ENCODE assay signal across 9 cellular contexts in the genomic region with DNA sequence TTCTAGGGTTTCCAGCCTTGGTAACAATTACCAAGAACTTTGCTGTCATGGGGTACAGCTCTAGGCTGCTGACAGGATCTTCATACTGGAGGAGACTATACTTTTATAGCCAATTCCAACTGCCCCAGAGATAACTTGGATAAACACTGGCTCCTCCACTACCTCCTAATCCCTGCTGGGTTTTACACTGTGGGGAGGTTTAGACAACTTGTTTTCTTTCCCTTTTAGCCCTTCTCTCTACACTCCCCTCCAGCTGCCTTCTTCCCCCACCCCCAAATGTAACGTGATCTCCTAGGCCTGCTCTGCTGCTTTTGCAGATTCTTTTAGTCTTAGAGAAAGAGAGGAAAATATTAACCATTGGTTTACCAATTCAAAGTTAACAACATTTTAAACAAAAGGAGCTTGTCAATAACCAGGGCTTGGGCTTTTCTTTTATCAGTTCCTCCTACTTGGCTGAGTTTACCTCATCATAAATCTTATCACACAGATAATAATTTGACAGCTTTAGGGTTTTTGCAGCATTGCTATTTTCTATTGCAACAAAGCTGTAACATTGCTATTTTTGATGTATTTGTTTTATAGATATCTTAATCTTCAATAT. TPM values are rescaled to one million over a fixed set of nuclear protein-coding genes. Genes with fewer than 3 reads are reported as not detected.
DNase-seq lines count a peak whose midpoint lies in the region; ATAC-seq and TF ChIP-seq lines count a peak whose summit lies in the region.
"Had no signal": no experiment of that assay in that cellular context is flagged by ENCODE, and none has a peak within 500 bp of the region (broad histone marks: within the 10 kb centered on the region; RNA-seq: fewer than 3 reads in every experiment).

No MANE protein-coding gene starts in this region.

- peak; percentile 86 for DNase-seq in H7
- DNase-seq in RWPE2 (ENCODE audit: low spot score): no peak
- DNase-seq in glomerular visceral epithelial cell (ENCODE audit: extremely low spot score): peak; percentile 64
- DNase-seq in retina: peak; percentile 39
- DNase-seq in activated gamma-delta T cell treated with Interleukin-2 at 50 U/mL for 16 hours: no peak
- DNase-seq in activated naive CD4-positive, alpha-beta T cell treated with anti-CD3 and anti-CD28 coated beads for 36 hours: no peak
- DNase-seq in stimulated activated CD4-positive, alpha-beta T cell treated with anti-CD3 and anti-CD28 coated beads, Interleukin-12 subunit alpha, Interleukin-12 subunit beta, amount 100 ng/mL, for 4 hours: no peak

- H3K27ac ChIP-seq in RWPE2 (ENCODE audit: poor library complexity, severe bottlenecking): peak overlapping the region; percentile 34
- H3K27ac ChIP-seq: HL-60 had no signal

- H3K4me1 Mint-ChIP-seq in activated naive CD4-positive, alpha-beta T cell treated with anti-CD3 and anti-CD28 coated beads for 36 hours (ENCODE audit: low read depth): peaks cover 1% of the 10 kb centered on the region

- H3K4me3 ChIP-seq in H7 (ENCODE audit: insufficient read depth, low read depth, low read length): no peak overlapping the region
- no peak overlapping the region for H3K4me3 ChIP-seq in RWPE2 (ENCODE audit: severe bottlenecking)

- peaks cover 38% of the 10 kb centered on the region for H3K9me3 ChIP-seq in RWPE2 (ENCODE audit: severe bottlenecking)

- ATAC-seq in RWPE2 (ENCODE audit: low read depth): peak; percentile 81
- no peak for ATAC-seq in GM18870 (IDR thresholded peaks at IDR 0.05; ENCODE audit: unreplicated experiment)

- CTCF ChIA-PET in activated naive CD4-positive, alpha-beta T cell treated with anti-CD3 and anti-CD28 coated beads for 36 hours (lab: Charles Lee): interaction anchor here (1.4 kb wide), 1 partner anchor 119 kb away, joined by 6 read pairs; no protein-coding TSS in a partner anchor

- H3K27me3 ChIP-seq in H7 (ENCODE audit: control insufficient read depth, insufficient read depth, low read length) (no peaks in the 10 kb centered on the region), RWPE2 (ENCODE audit: insufficient read depth, poor library complexity, severe bottlenecking) (no peaks in the 10 kb centered on the region)

- no peak for TF ChIP-seq CTCF in RWPE2 (IDR thresholded peaks at IDR 0.05; ENCODE audit: poor library complexity, severe bottlenecking)

- peaks cover 18% of the 10 kb centered on the region for H3K4me1 ChIP-seq in RWPE2 (ENCODE audit: insufficient read depth, poor library complexity, severe bottlenecking)

- H3K36me3 ChIP-seq in H7 (replicated peaks; ENCODE audit: control insufficient read depth, insufficient read depth, low read length) (no peaks in the 10 kb centered on the region), RWPE2 (ENCODE audit: low read depth) (0 out of 2 replicates have a peak, but pooled peaks cover 8% of the 10 kb centered on the region)

- H3K9me3 Mint-ChIP-seq in activated naive CD4-positive, alpha-beta T cell treated with anti-CD3 and anti-CD28 coated beads for 36 hours: peaks cover 8% of the 10 kb centered on the region

- H3K4me3 Mint-ChIP-seq in activated naive CD4-positive, alpha-beta T cell treated with anti-CD3 and anti-CD28 coated beads for 36 hours: no peak overlapping the region

- H3K27ac Mint-ChIP-seq in activated naive CD4-positive, alpha-beta T cell treated with anti-CD3 and anti-CD28 coated beads for 36 hours: no peak overlapping the region

- intact Hi-C loops in activated naive CD4-positive, alpha-beta T cell treated with anti-CD3 and anti-CD28 coated beads for 36 hours (cut with micrococcal nuclease): no loop called here

- H3K27me3 Mint-ChIP-seq in activated naive CD4-positive, alpha-beta T cell treated with anti-CD3 and anti-CD28 coated beads for 36 hours (ENCODE audit: low read depth): no peaks in the 10 kb centered on the region

- peaks cover 6% of the 10 kb centered on the region for H3K36me3 Mint-ChIP-seq in activated naive CD4-positive, alpha-beta T cell treated with anti-CD3 and anti-CD28 coated beads for 36 hours (ENCODE audit: low read depth)

RNA-seq across cellular contexts. Expression of a gene that starts 9.9 kb away (rescaled TPM):
- 57.6 and 61.5 TPM in 2 replicates for total RNA-seq in H7 (2014; rRNA removed; shearing (Covaris generic))
- 10 to 100 TPM; 25.7 to 26.1 TPM for total RNA-seq in activated naive CD4-positive, alpha-beta T cell treated with anti-CD3 and anti-CD28 coated beads for 36 hours

Comparison
In these comparisons a context has a peak if more than half of its experiments do, and no peak if none do; other contexts are left out.
1. DNase-seq: peak in H7 (single experiment), glomerular visceral epithelial cell (single experiment) and retina (single experiment); none in RWPE2 (single experiment), activated gamma-delta T cell treated with Interleukin-2 at 50 U/mL for 16 hours (single experiment), activated naive CD4-positive, alpha-beta T cell treated with anti-CD3 and anti-CD28 coated beads for 36 hours (single experiment) and stimulated activated CD4-positive, alpha-beta T cell treated with anti-CD3 and anti-CD28 coated beads, Interleukin-12 subunit alpha, Interleukin-12 subunit beta, amount 100 ng/mL, for 4 hours (single experiment).